1 cellular context compared by ENCODE assay signal in genomic region chr2:219252570-219252899, GRCh38.
TF ChIP-seq lines count a peak whose summit lies in the region.

No MANE protein-coding gene starts in this region.

TF ChIP-seq in WTC11, 78 proteins besides CTCF, POLR2A, EP300 and RAD21 (continued from another document):
- TF ChIP-seq ZNF532 (CRISPR knock-in tag; IDR thresholded peaks at IDR 0.05; ENCODE audit: borderline replicate concordance) (no peak), ZNF317 (CRISPR knock-in tag; IDR thresholded peaks at IDR 0.05; ENCODE audit: borderline replicate concordance, low read depth) (no peak), PREB (CRISPR knock-in tag; IDR thresholded peaks at IDR 0.05; ENCODE audit: borderline replicate concordance) (no peak), ZSCAN18 (CRISPR knock-in tag; IDR thresholded peaks at IDR 0.05) (no peak)
